Comparison of ENCODE assay signal across 1 cellular context in genomic region chr21:34034369-34035014, GRCh38.
TF ChIP-seq lines count a peak whose summit lies in the region.

No MANE protein-coding gene starts in this region.

TF ChIP-seq in GM23338, 12 proteins besides CTCF, POLR2A, EP300 and RAD21 (continued from another document):
- TF ChIP-seq REST (IDR thresholded peaks at IDR 0.05; ENCODE audit: unreplicated experiment) = no peak
- TF ChIP-seq CREB1 (CRISPR knock-in tag; IDR thresholded peaks at IDR 0.05; ENCODE audit: low read depth) = no peak
- no peak for TF ChIP-seq ETS1 (IDR thresholded peaks at IDR 0.05)
- TF ChIP-seq ZNF462 (CRISPR knock-in tag; IDR thresholded peaks at IDR 0.05) = no peak
- TF ChIP-seq EZH2phosphoT487 (IDR thresholded peaks at IDR 0.05; ENCODE audit: unreplicated experiment) = no peak
- no peak for TF ChIP-seq JUNB (IDR thresholded peaks at IDR 0.05; ENCODE audit: unreplicated experiment)
